In genomic region chr4:76758290-76758882, GRCh38 we compare ENCODE assay signal across 8 cellular contexts.
DNase-seq lines count a peak whose midpoint lies in the region; ATAC-seq and TF ChIP-seq lines count a peak whose summit lies in the region.

No MANE protein-coding gene starts in this region.

- no peak overlapping the region for H3K4me2 ChIP-seq in DND-41 (ENCODE audit: insufficient read depth, low read length)

- H3K4me1 ChIP-seq in DND-41 (ENCODE audit: insufficient read depth, low read length): no peaks in the 10 kb centered on the region

- H3K79me2 ChIP-seq in DND-41 (ENCODE audit: insufficient read depth, low read length): no peaks in the 10 kb centered on the region

- no peaks in the 10 kb centered on the region for H3K36me3 ChIP-seq in DND-41 (ENCODE audit: insufficient read depth, low read length)

- H2AFZ ChIP-seq in DND-41 (ENCODE audit: low read depth, low read length): no peak overlapping the region

- ATAC-seq in DND-41 (ENCODE audit: insufficient read depth, low read depth) (no peak), HG02798 (IDR thresholded peaks at IDR 0.05; ENCODE audit: poor library complexity, unreplicated experiment) (peak; percentile 54), SK-N-SH treated with all-trans-retinoic acid at 6 μM for 48 hours (peak; percentile 68), HG02840 (IDR thresholded peaks at IDR 0.05; ENCODE audit: low FRiP score, unreplicated experiment) (no peak), HG02973 (IDR thresholded peaks at IDR 0.05; ENCODE audit: unreplicated experiment) (no peak)

- DNase-seq in DND-41: no peak
- peak; percentile 89 for DNase-seq in fibroblast of the aortic adventitia (ENCODE audit: low read depth)
- DNase-seq in pons (ENCODE audit: low spot score): peak; percentile 47
- no peak for DNase-seq in activated T-cell treated with anti-CD3 and anti-CD28 coated beads, Interleukin-2, amount 50 U/mL, for 1 hour

- H4K20me1 ChIP-seq in DND-41 (ENCODE audit: insufficient read depth, low read length): no peaks in the 10 kb centered on the region

- H3K4me3 ChIP-seq in DND-41 (ENCODE audit: low read depth in 1 of 2, low read length in 2 of 2) (no peak overlapping the region), fibroblast of the aortic adventitia (ENCODE audit: low read depth, low read length) (no peak overlapping the region)

- no peak overlapping the region for H3K27ac ChIP-seq in DND-41 (ENCODE audit: low read length)

- no peaks in the 10 kb centered on the region for H3K27me3 ChIP-seq in DND-41 (ENCODE audit: insufficient read depth, low read length, poor library complexity)

- peak; percentile 51 for TF ChIP-seq CTCF in DND-41 (IDR thresholded peaks at IDR 0.05; ENCODE audit: borderline replicate concordance, extremely low read depth, low read length, poor library complexity, severe bottlenecking)
- peak; percentile 66 for TF ChIP-seq CTCF in fibroblast of the aortic adventitia (IDR thresholded peaks at IDR 0.05; ENCODE audit: insufficient read depth, low read length)

- no peak overlapping the region for H3K9ac ChIP-seq in DND-41 (ENCODE audit: low read depth, low read length)

- H3K9me3 ChIP-seq in DND-41 (ENCODE audit: insufficient read depth, low read length, severe bottlenecking): no peaks in the 10 kb centered on the region

TF ChIP-seq in SK-N-SH treated with all-trans-retinoic acid at 6 μM for 48 hours, 23 proteins besides CTCF, POLR2A, EP300 and RAD21:
- TF ChIP-seq ZNF70 (CRISPR knock-in tag; IDR thresholded peaks at IDR 0.05): no peak
- TF ChIP-seq OSR1 (CRISPR knock-in tag; IDR thresholded peaks at IDR 0.05): no peak
- TF ChIP-seq PATZ1 (CRISPR knock-in tag; IDR thresholded peaks at IDR 0.05; ENCODE audit: borderline replicate concordance): no peak
- no peak for TF ChIP-seq ZNF8 (CRISPR knock-in tag; IDR thresholded peaks at IDR 0.05)
- TF ChIP-seq RARB (CRISPR knock-in tag; IDR thresholded peaks at IDR 0.05): no peak
- TF ChIP-seq PPARA (CRISPR knock-in tag; IDR thresholded peaks at IDR 0.05; ENCODE audit: borderline replicate concordance): no peak
- TF ChIP-seq ZNF565 (CRISPR knock-in tag; conservative IDR thresholded peaks at IDR 0.05; ENCODE audit: low read depth): no peak
- TF ChIP-seq ISL1 (CRISPR knock-in tag; IDR thresholded peaks at IDR 0.05): no peak
- no peak for TF ChIP-seq TCF4 (CRISPR knock-in tag; IDR thresholded peaks at IDR 0.05; ENCODE audit: borderline replicate concordance)
- TF ChIP-seq ESRRG (CRISPR knock-in tag; IDR thresholded peaks at IDR 0.05): no peak
- no peak for TF ChIP-seq TSHZ2 (CRISPR knock-in tag; IDR thresholded peaks at IDR 0.05)
- TF ChIP-seq SNAI2 (CRISPR knock-in tag; IDR thresholded peaks at IDR 0.05): no peak
- no peak for TF ChIP-seq ARNTL (CRISPR knock-in tag; IDR thresholded peaks at IDR 0.05; ENCODE audit: borderline replicate concordance, low read depth)
- no peak for TF ChIP-seq POU6F1 (CRISPR knock-in tag; IDR thresholded peaks at IDR 0.05; ENCODE audit: borderline replicate concordance, low read depth)
- no peak for TF ChIP-seq CSDC2 (CRISPR knock-in tag; IDR thresholded peaks at IDR 0.05)
- TF ChIP-seq ZFP3 (CRISPR knock-in tag; IDR thresholded peaks at IDR 0.05): no peak
- TF ChIP-seq ZFP30 (CRISPR knock-in tag; IDR thresholded peaks at IDR 0.05): no peak
- TF ChIP-seq BACH2 (CRISPR knock-in tag; IDR thresholded peaks at IDR 0.05; ENCODE audit: borderline replicate concordance): no peak
- TF ChIP-seq GLIS3 (CRISPR knock-in tag; IDR thresholded peaks at IDR 0.05): no peak
- no peak for TF ChIP-seq ZC3H10 (CRISPR knock-in tag; IDR thresholded peaks at IDR 0.05)

Comparison
In these comparisons a context has a peak if more than half of its experiments do, and no peak if none do; other contexts are left out.
1. ATAC-seq: peak in HG02798 (single experiment) and SK-N-SH treated with all-trans-retinoic acid at 6 μM for 48 hours (single experiment); none in DND-41 (single experiment), HG02840 (single experiment) and HG02973 (single experiment).
2. DNase-seq: peak in fibroblast of the aortic adventitia (single experiment) and pons (single experiment); none in DND-41 (single experiment) and activated T-cell treated with anti-CD3 and anti-CD28 coated beads, Interleukin-2, amount 50 U/mL, for 1 hour (single experiment).